ENCODE assay signal across 8 cellular contexts in genomic region chr13:73058432-73058740, GRCh38. TPM values are rescaled to one million over a fixed set of nuclear protein-coding genes. Genes with fewer than 3 reads are reported as not detected.
A peak's percentile ranks its signal among the peaks of the same experiment; 100 is the strongest.
DNase-seq lines count a peak whose midpoint lies in the region; ATAC-seq, FAIRE-seq and TF ChIP-seq lines count a peak whose summit lies in the region.

No MANE protein-coding gene starts in this region.

- CTCF ChIA-PET in OCI-LY7 (lab: Charles Lee; ENCODE audit: unreplicated experiment): no interaction called here

- peaks cover 60% of the 10 kb centered on the region for H3K27me3 ChIP-seq in GM23338 (ENCODE audit: insufficient read depth)

- no peaks in the 10 kb centered on the region for H3F3A ChIP-seq in GM23338 (replicated peaks; ENCODE audit: low read depth)

- FAIRE-seq in GM18507 (lab: Jason Lieb, UNC): peak; percentile 24

- peak overlapping the region; percentile 76; the same call in 1 of the 2 replicates for H2AFZ ChIP-seq in GM23338
- H2AFZ ChIP-seq in OCI-LY7 (ENCODE audit: low read length): peak overlapping the region; percentile 30; the same call in 1 of the 2 replicates

- H3K4me1 ChIP-seq in GM23338 (ENCODE audit: insufficient read depth): peaks cover 26% of the 10 kb centered on the region; the same call in 1 of the 2 replicates
- no peaks in the 10 kb centered on the region for H3K4me1 ChIP-seq in OCI-LY7 (ENCODE audit: insufficient read depth, low read length, poor library complexity, severe bottlenecking)

- no peaks in the 10 kb centered on the region; the same call in 2 of the 3 replicates for H3K9me3 Mint-ChIP-seq in GM23338
- H3K9me3 Mint-ChIP-seq in stimulated activated naive B cell treated with anti-CD40 and anti-IgM and Interleukin-4, amounts not matched to agents 10 μg/mL and 1 μg/mL and 100 μg/mL, for 72 hours: no peaks in the 10 kb centered on the region

- intact Hi-C loops in OCI-LY7 (cut with micrococcal nuclease; ENCODE audit: unreplicated experiment): no loop called here

- H3K27ac Mint-ChIP-seq in GM23338: no peak overlapping the region
- peak overlapping the region; percentile 9 for H3K27ac Mint-ChIP-seq in stimulated activated naive B cell treated with anti-CD40 and anti-IgM and Interleukin-4, amounts not matched to agents 10 μg/mL and 1 μg/mL and 100 μg/mL, for 72 hours

- no peak for DNase-seq in GM18507 (ENCODE audit: extremely low spot score, insufficient read length, low read depth)
- no peak for DNase-seq in GM23338 (ENCODE audit: low spot score)
- no peak for DNase-seq in OCI-LY7 (ENCODE audit: low spot score)
- DNase-seq in foreskin fibroblast: no peak
- DNase-seq in stimulated activated naive B cell treated with anti-CD40 and anti-IgM and Interleukin-4, amounts not matched to agents 10 μg/mL and 1 μg/mL and 100 μg/mL, for 72 hours: no peak
- no peak for DNase-seq in NCI-H2171 (lab: John Stamatoyannopoulos, UW)
- DNase-seq in foreskin melanocyte: no peak

- peak overlapping the region; percentile 58 for H3K4me3 ChIP-seq in GM23338
- peak overlapping the region; percentile 64 for H3K4me3 ChIP-seq in OCI-LY7 (ENCODE audit: low read depth, low read length, poor library complexity, severe bottlenecking)
- H3K4me3 ChIP-seq in foreskin fibroblast (ENCODE audit: low read depth in 1 of 2, low read length in 2 of 2): peak overlapping the region; percentile 61 to 74

- BruUV-seq in OCI-LY7 (replicated peaks; lab: Mats Ljungman, UMichigan): no TSS peak

- H4K20me1 ChIP-seq in GM23338 (replicated peaks; ENCODE audit: insufficient read depth) (no peaks in the 10 kb centered on the region), OCI-LY7 (ENCODE audit: insufficient read depth, low read length) (no peaks in the 10 kb centered on the region; the same call in 1 of the 2 replicates)

- peaks cover 47% of the 10 kb centered on the region for H3K4me1 Mint-ChIP-seq in GM23338
- H3K4me1 Mint-ChIP-seq in stimulated activated naive B cell treated with anti-CD40 and anti-IgM and Interleukin-4, amounts not matched to agents 10 μg/mL and 1 μg/mL and 100 μg/mL, for 72 hours: peaks cover 10 to 18% of the 10 kb centered on the region in 2 donors

- H3K9me3 ChIP-seq in OCI-LY7 (ENCODE audit: low read length): no peaks in the 10 kb centered on the region

- H3K27ac ChIP-seq in GM23338 (ENCODE audit: low read depth) (no peak overlapping the region), OCI-LY7 (ENCODE audit: low read depth, low read length, poor library complexity, severe bottlenecking) (no peak overlapping the region)

- no peaks in the 10 kb centered on the region for H3K36me3 ChIP-seq in GM23338 (ENCODE audit: insufficient read depth)
- no peaks in the 10 kb centered on the region for H3K36me3 ChIP-seq in OCI-LY7 (ENCODE audit: insufficient read depth, low read length)

- H3K27me3 Mint-ChIP-seq in GM23338 (ENCODE audit: insufficient read depth, low read depth, poor library complexity): peaks cover 44% of the 10 kb centered on the region
- H3K27me3 Mint-ChIP-seq in stimulated activated naive B cell treated with anti-CD40 and anti-IgM and Interleukin-4, amounts not matched to agents 10 μg/mL and 1 μg/mL and 100 μg/mL, for 72 hours: peaks cover 29 to 59% of the 10 kb centered on the region in 2 donors

- no peak for TF ChIP-seq CTCF in GM23338 (conservative IDR thresholded peaks at IDR 0.05; ENCODE audit: low read depth in 2 of 2)
- no peak for TF ChIP-seq CTCF in OCI-LY7 (conservative IDR thresholded peaks at IDR 0.05; ENCODE audit: low read length)
- no peak for TF ChIP-seq CTCF in foreskin fibroblast (IDR thresholded peaks at IDR 0.05; ENCODE audit: low read depth, low read length)

- ATAC-seq in GM23338: no peak
- peak; percentile 3 to 8 for ATAC-seq in stimulated activated naive B cell treated with anti-CD40 and anti-IgM and Interleukin-4, amounts not matched to agents 10 μg/mL and 1 μg/mL and 100 μg/mL, for 72 hours (replicated peaks)
- no peak for ATAC-seq in activated CD4-positive, CD25-positive, alpha-beta regulatory T cell treated with anti-CD3 and anti-CD28 coated beads, Interleukin-2, amount 50 U/mL, for 24 hours

- H3K4me2 ChIP-seq in GM23338 (peak overlapping the region; percentile 82), OCI-LY7 (ENCODE audit: low read length) (peak overlapping the region; percentile 66)

- no peaks in the 10 kb centered on the region for H3K9me2 ChIP-seq in GM23338 (ENCODE audit: insufficient read depth)
- no peaks in the 10 kb centered on the region for H3K9me2 ChIP-seq in OCI-LY7 (ENCODE audit: insufficient read depth, low read length)

- POLR2A ChIA-PET in OCI-LY7 (lab: Charles Lee): no interaction called here

- peaks cover 4% of the 10 kb centered on the region for H3K36me3 Mint-ChIP-seq in GM23338 (ENCODE audit: low read depth)
- peaks cover 0 to 3% of the 10 kb centered on the region in 2 donors for H3K36me3 Mint-ChIP-seq in stimulated activated naive B cell treated with anti-CD40 and anti-IgM and Interleukin-4, amounts not matched to agents 10 μg/mL and 1 μg/mL and 100 μg/mL, for 72 hours

- H3K79me2 ChIP-seq in GM23338 (replicated peaks; ENCODE audit: insufficient read depth): no peaks in the 10 kb centered on the region
- no peaks in the 10 kb centered on the region for H3K79me2 ChIP-seq in OCI-LY7 (ENCODE audit: insufficient read depth, low read depth, low read length)

- peak overlapping the region; percentile 82 for H3K4me3 Mint-ChIP-seq in GM23338
- H3K4me3 Mint-ChIP-seq in stimulated activated naive B cell treated with anti-CD40 and anti-IgM and Interleukin-4, amounts not matched to agents 10 μg/mL and 1 μg/mL and 100 μg/mL, for 72 hours: peak overlapping the region; percentile 82 to 84

TF ChIP-seq in GM23338, 12 proteins besides CTCF, POLR2A, EP300 and RAD21:
- TF ChIP-seq ZNF114 (CRISPR knock-in tag; IDR thresholded peaks at IDR 0.05) (no peak), NANOG (IDR thresholded peaks at IDR 0.05; ENCODE audit: borderline replicate concordance) (no peak), CREB1 (CRISPR knock-in tag; IDR thresholded peaks at IDR 0.05; ENCODE audit: low read depth) (no peak), POLR2AphosphoS5 (IDR thresholded peaks at IDR 0.05; ENCODE audit: low read depth) (no peak)
- TF ChIP-seq, protein P1, sequence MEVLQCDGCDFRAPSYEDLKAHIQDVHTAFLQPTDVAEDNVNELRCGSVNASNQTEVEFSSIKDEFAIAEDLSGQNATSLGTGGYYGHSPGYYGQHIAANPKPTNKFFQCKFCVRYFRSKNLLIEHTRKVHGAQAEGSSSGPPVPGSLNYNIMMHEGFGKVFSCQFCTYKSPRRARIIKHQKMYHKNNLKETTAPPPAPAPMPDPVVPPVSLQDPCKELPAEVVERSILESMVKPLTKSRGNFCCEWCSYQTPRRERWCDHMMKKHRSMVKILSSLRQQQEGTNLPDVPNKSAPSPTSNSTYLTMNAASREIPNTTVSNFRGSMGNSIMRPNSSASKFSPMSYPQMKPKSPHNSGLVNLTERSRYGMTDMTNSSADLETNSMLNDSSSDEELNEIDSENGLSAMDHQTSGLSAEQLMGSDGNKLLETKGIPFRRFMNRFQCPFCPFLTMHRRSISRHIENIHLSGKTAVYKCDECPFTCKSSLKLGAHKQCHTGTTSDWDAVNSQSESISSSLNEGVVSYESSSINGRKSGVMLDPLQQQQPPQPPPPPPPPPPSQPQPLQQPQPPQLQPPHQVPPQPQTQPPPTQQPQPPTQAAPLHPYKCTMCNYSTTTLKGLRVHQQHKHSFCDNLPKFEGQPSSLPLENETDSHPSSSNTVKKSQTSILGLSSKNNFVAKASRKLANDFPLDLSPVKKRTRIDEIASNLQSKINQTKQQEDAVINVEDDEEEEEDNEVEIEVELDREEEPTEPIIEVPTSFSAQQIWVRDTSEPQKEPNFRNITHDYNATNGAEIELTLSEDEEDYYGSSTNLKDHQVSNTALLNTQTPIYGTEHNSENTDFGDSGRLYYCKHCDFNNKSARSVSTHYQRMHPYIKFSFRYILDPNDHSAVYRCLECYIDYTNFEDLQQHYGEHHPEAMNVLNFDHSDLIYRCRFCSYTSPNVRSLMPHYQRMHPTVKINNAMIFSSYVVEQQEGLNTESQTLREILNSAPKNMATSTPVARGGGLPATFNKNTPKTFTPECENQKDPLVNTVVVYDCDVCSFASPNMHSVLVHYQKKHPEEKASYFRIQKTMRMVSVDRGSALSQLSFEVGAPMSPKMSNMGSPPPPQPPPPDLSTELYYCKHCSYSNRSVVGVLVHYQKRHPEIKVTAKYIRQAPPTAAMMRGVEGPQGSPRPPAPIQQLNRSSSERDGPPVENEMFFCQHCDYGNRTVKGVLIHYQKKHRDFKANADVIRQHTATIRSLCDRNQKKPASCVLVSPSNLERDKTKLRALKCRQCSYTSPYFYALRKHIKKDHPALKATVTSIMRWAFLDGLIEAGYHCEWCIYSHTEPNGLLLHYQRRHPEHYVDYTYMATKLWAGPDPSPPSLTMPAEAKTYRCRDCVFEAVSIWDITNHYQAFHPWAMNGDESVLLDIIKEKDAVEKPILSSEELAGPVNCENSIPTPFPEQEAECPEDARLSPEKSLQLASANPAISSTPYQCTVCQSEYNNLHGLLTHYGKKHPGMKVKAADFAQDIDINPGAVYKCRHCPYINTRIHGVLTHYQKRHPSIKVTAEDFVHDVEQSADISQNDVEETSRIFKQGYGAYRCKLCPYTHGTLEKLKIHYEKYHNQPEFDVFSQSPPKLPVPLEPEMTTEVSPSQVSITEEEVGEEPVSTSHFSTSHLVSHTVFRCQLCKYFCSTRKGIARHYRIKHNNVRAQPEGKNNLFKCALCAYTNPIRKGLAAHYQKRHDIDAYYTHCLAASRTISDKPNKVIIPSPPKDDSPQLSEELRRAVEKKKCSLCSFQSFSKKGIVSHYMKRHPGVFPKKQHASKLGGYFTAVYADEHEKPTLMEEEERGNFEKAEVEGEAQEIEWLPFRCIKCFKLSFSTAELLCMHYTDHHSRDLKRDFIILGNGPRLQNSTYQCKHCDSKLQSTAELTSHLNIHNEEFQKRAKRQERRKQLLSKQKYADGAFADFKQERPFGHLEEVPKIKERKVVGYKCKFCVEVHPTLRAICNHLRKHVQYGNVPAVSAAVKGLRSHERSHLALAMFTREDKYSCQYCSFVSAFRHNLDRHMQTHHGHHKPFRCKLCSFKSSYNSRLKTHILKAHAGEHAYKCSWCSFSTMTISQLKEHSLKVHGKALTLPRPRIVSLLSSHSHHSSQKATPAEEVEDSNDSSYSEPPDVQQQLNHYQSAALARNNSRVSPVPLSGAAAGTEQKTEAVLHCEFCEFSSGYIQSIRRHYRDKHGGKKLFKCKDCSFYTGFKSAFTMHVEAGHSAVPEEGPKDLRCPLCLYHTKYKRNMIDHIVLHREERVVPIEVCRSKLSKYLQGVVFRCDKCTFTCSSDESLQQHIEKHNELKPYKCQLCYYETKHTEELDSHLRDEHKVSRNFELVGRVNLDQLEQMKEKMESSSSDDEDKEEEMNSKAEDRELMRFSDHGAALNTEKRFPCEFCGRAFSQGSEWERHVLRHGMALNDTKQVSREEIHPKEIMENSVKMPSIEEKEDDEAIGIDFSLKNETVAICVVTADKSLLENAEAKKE (CRISPR knock-in tag; IDR thresholded peaks at IDR 0.05): no peak
TF ChIP-seq in GM23338: peak in this region for 0.

RNA-seq across cellular contexts. Expression of gene KLF5, which starts 0.4 kb away (rescaled TPM):
- 0.66 and 1.5 TPM in 2 replicates for total RNA-seq in GM23338 (2014; rRNA removed; shearing (Covaris generic))
- polyA plus RNA-seq in GM23338 (2016; fragmentation: Nextera tagmentation; extraction: Ambion mirVana): 1.7 and 1.8 TPM in 2 replicates
- 0.21 and 0.82 TPM in 2 replicates for total RNA-seq in OCI-LY7 (2014; rRNA removed; shearing (Covaris generic))
- total RNA-seq in OCI-LY7 (2022): 0.29 and 1.1 TPM in 2 replicates

Comparison
In these comparisons a context has a peak if more than half of its experiments do, and no peak if none do; other contexts are left out.
1. ATAC-seq: peak in stimulated activated naive B cell treated with anti-CD40 and anti-IgM and Interleukin-4, amounts not matched to agents 10 μg/mL and 1 μg/mL and 100 μg/mL, for 72 hours (2 of 2); none in GM23338 (single experiment) and activated CD4-positive, CD25-positive, alpha-beta regulatory T cell treated with anti-CD3 and anti-CD28 coated beads, Interleukin-2, amount 50 U/mL, for 24 hours (0 of 2).
2. Peak in every context shown above with its lines, with median percentiles within 50 percentile points of each other: H3K4me3 ChIP-seq.